8 cellular contexts compared by ENCODE assay signal in the genomic region with DNA sequence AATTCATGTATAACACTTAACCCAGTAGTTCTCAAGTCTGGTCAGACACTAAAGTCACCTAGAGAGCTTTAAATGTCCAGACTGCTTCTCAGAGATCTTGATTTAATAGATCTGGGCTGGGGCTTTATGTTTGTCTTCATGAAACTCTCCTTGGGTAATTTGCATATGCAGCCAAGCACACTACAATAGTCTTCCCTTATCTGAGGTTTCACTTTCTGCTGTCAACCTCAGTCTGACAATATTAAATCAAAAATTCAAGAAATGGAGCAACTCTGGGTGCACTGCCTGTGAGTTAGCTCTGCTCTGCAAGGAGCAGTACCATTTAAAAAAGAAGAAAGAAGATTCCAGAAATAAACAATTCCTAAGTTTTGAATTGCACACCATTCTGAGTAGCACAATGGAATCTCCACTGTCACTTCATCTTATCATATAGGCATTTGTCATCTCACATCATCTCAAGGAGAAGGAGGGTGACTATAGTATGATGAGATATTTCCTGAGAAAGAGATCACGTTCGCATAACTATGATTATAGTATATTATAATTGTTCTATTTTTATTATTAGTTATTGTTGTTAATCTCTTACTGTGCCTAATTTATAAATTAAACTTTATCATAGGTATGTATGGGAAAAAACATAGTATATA. TPM values are rescaled to one million over a fixed set of nuclear protein-coding genes. Genes with fewer than 3 reads are reported as not detected.
DNase-seq lines count a peak whose midpoint lies in the region; ATAC-seq and TF ChIP-seq lines count a peak whose summit lies in the region.

No MANE protein-coding gene starts in this region.

- CTCF ChIA-PET in CD4-positive, alpha-beta memory T cell (lab: Charles Lee; ENCODE audit: partially characterized antibody) = interaction anchor here (0.9 kb wide), 1 partner anchor 19 kb away, joined by 3 read pairs; no protein-coding TSS in a partner anchor

- peak overlapping the region in 1 of 2 donors; percentile 7 for H3K4me3 ChIP-seq in CD4-positive, alpha-beta memory T cell (ENCODE audit: low read length in 2 of 2)
- no peak overlapping the region for H3K4me3 ChIP-seq in choroid plexus epithelial cell (ENCODE audit: low read depth, low read length)
- H3K4me3 ChIP-seq in MG63 = no peak overlapping the region

- ATAC-seq in GM19467 (IDR thresholded peaks at IDR 0.05; ENCODE audit: unreplicated experiment) (peak; percentile 99), HG03457 (IDR thresholded peaks at IDR 0.05; ENCODE audit: unreplicated experiment) (peak; percentile 99)

- POLR2A ChIA-PET in CD4-positive, alpha-beta memory T cell (lab: Charles Lee; ENCODE audit: partially characterized antibody) = interaction anchor here (1.2 to 1.6 kb wide), 2 partner anchors 8 to 10 kb away, joined by 3 to 4 read pairs; partner anchors contain the start of gene FNIP2

- no peaks in the 10 kb centered on the region for H3K27me3 Mint-ChIP-seq in CD4-positive, alpha-beta memory T cell

- H3K27me3 ChIP-seq in CD4-positive, alpha-beta memory T cell (ENCODE audit: insufficient read depth, low read length) = no peaks in the 10 kb centered on the region
- no peaks in the 10 kb centered on the region for H3K27me3 ChIP-seq in MG63

- no peak overlapping the region for H3K27ac ChIP-seq in CD4-positive, alpha-beta memory T cell (ENCODE audit: low read depth, low read length)

- TF ChIP-seq CTCF in choroid plexus epithelial cell (conservative IDR thresholded peaks at IDR 0.05; ENCODE audit: low read depth, low read length) = no peak

- peak overlapping the region; percentile 54 to 89 (median 76) for H3K4me3 Mint-ChIP-seq in CD4-positive, alpha-beta memory T cell

- intact Hi-C loops in CD4-positive, alpha-beta memory T cell (cut with micrococcal nuclease) = loop anchor here (1.0 to 5.0 kb wide), 2 partner anchors 9 to 34 kb away; partner anchors contain the start of gene FNIP2

- no peaks in the 10 kb centered on the region for H3K36me3 Mint-ChIP-seq in CD4-positive, alpha-beta memory T cell

- no peaks in the 10 kb centered on the region for H3K9me3 ChIP-seq in CD4-positive, alpha-beta memory T cell (ENCODE audit: control insufficient read depth in 1 of 2, low read length in 2 of 2)
- no peaks in the 10 kb centered on the region for H3K9me3 ChIP-seq in MG63

- in situ Hi-C loops in KBM-7 (cut with MboI; ENCODE audit: low pct_unique_long_range_greater_than_20kb, low sequenced_read_pairs) = no loop called here

- peaks cover 20% of the 10 kb centered on the region for H3K4me1 ChIP-seq in CD4-positive, alpha-beta memory T cell (ENCODE audit: insufficient read depth, low read length)

- H3K27ac Mint-ChIP-seq in CD4-positive, alpha-beta memory T cell = peak overlapping the region in 6 of 7 donors; percentile 3 to 84 (median 74)

- H3K9me3 Mint-ChIP-seq in CD4-positive, alpha-beta memory T cell = no peaks in the 10 kb centered on the region

- peaks cover 19 to 39% (median 26%) of the 10 kb centered on the region in 4 donors for H3K4me1 Mint-ChIP-seq in CD4-positive, alpha-beta memory T cell

- DNase-seq in CD4-positive, alpha-beta memory T cell = peak in 3 of 5 donors; percentile 9 to 17 (median 10)
- DNase-seq in choroid plexus epithelial cell (ENCODE audit: low read depth) = peak; percentile 48
- no peak for DNase-seq in NCI-H2171 treated with DMSO at 0.1 percent for 48 hours (lab: John Stamatoyannopoulos, UW)
- no peak for DNase-seq in MG63
- DNase-seq in KBM-7 = no peak
- DNase-seq in DMS79 treated with DMSO at 0.1 percent for 48 hours (lab: John Stamatoyannopoulos, UW) = no peak

- no peaks in the 10 kb centered on the region for H3K36me3 ChIP-seq in CD4-positive, alpha-beta memory T cell (ENCODE audit: insufficient read depth, low read length)
- no peaks in the 10 kb centered on the region for H3K36me3 ChIP-seq in MG63

RNA-seq across cellular contexts. Expression of gene FNIP2, which starts 9.4 kb away (rescaled TPM):
- total RNA-seq in CD4-positive, alpha-beta memory T cell = 1 to 10 TPM; 8.1 to 9.4 TPM
- polyA plus RNA-seq in CD4-positive, alpha-beta memory T cell = 1 to 10 TPM; 2.4 to 4.7 TPM
- 7.7 and 11.1 TPM in 2 replicates for total RNA-seq in MG63 (2014; rRNA removed; shearing (Covaris generic); ENCODE audit: low replicate concordance)

RNA-seq across cellular contexts. Expression of gene PPID, which starts 55.0 kb away (rescaled TPM):
- 10 to 100 TPM; 30.2 to 32.0 TPM for total RNA-seq in CD4-positive, alpha-beta memory T cell
- polyA plus RNA-seq in CD4-positive, alpha-beta memory T cell = 10 to 100 TPM; 49.4 to 54.8 TPM
- total RNA-seq in MG63 (2014; rRNA removed; shearing (Covaris generic); ENCODE audit: low replicate concordance) = 125 and 212 TPM in 2 replicates

Comparison
In these comparisons a context has a peak if more than half of its experiments do, and no peak if none do; other contexts are left out.
1. DNase-seq: peak in CD4-positive, alpha-beta memory T cell (3 of 5) and choroid plexus epithelial cell (single experiment); none in NCI-H2171 treated with DMSO at 0.1 percent for 48 hours (single experiment), MG63 (single experiment), KBM-7 (single experiment) and DMS79 treated with DMSO at 0.1 percent for 48 hours (single experiment).